ENCODE assay signal across 8 cellular contexts in genomic region chr10:19816420-19817250, GRCh38. TPM values are rescaled to one million over a fixed set of nuclear protein-coding genes. Genes with fewer than 3 reads are reported as not detected.
A peak's percentile ranks its signal among the peaks of the same experiment; 100 is the strongest.
DNase-seq lines count a peak whose midpoint lies in the region; ATAC-seq, FAIRE-seq and TF ChIP-seq lines count a peak whose summit lies in the region.

Gene PLXDC2, plus strand, starts transcription at chr10:19816432.

- H3K9me3 ChIP-seq in OCI-LY7 (ENCODE audit: low read length), result no peaks in the 10 kb centered on the region

- peak within 1 kb of the TSS; percentile 95 to 99 (median 97) for H3K4me3 Mint-ChIP-seq in nephron

- DNase-seq in NCI-H748 (lab: John Stamatoyannopoulos, UW; ENCODE audit: unreplicated experiment) (peak; percentile 50), NCI-H748 treated with DMSO at 0.1 percent for 48 hours (lab: John Stamatoyannopoulos, UW) (no peak), frontal cortex (ENCODE audit: low spot score in 2 of 2) (no peak), OCI-LY7 (ENCODE audit: low spot score) (no peak), NCI-H226 (no peak)

- POLR2A ChIA-PET in OCI-LY7 (lab: Charles Lee), result no interaction called here

- H3K9me3 Mint-ChIP-seq in nephron, result no peaks in the 10 kb centered on the region

- BruUV-seq in OCI-LY7 (replicated peaks; lab: Mats Ljungman, UMichigan), result no TSS peak

- H3K4me2 ChIP-seq in OCI-LY7 (ENCODE audit: low read length), result no peak within 1 kb of the TSS

- CTCF ChIA-PET in OCI-LY7 (lab: Charles Lee; ENCODE audit: unreplicated experiment), result no interaction called here

- intact Hi-C loops in OCI-LY7 (cut with micrococcal nuclease; ENCODE audit: unreplicated experiment), result no loop called here

- TF ChIP-seq CTCF in WI38 (IDR thresholded peaks at IDR 0.05; ENCODE audit: low read depth, low read length), result no peak
- TF ChIP-seq CTCF in nephron (IDR thresholded peaks at IDR 0.05; ENCODE audit: unreplicated experiment in 3 of 3), result no peak
- no peak for TF ChIP-seq CTCF in OCI-LY7 (conservative IDR thresholded peaks at IDR 0.05; ENCODE audit: low read length)

- H4K20me1 ChIP-seq in OCI-LY7 (ENCODE audit: insufficient read depth, low read length), result no peaks in the 10 kb centered on the region

- H3K27me3 Mint-ChIP-seq in nephron (ENCODE audit: low read depth), result peaks cover 22% of the 10 kb centered on the region

- H3K27ac Mint-ChIP-seq in nephron, result peak within 1 kb of the TSS; percentile 89 to 98 (median 98)

- H2AFZ ChIP-seq in OCI-LY7 (ENCODE audit: low read length), result no peak within 1 kb of the TSS

- H3K9me2 ChIP-seq in OCI-LY7 (ENCODE audit: insufficient read depth, low read length), result no peaks in the 10 kb centered on the region

- peaks cover 12% of the 10 kb centered on the region for H3K36me3 Mint-ChIP-seq in nephron (ENCODE audit: low read depth)

- peak; percentile 38 for ATAC-seq in HG03460 (IDR thresholded peaks at IDR 0.05; ENCODE audit: unreplicated experiment)

- H3K4me1 Mint-ChIP-seq in nephron, result peaks cover 48% of the 10 kb centered on the region

- H3K4me1 ChIP-seq in OCI-LY7 (ENCODE audit: insufficient read depth, low read length, poor library complexity, severe bottlenecking), result no peaks in the 10 kb centered on the region

- no peaks in the 10 kb centered on the region for H3K36me3 ChIP-seq in OCI-LY7 (ENCODE audit: insufficient read depth, low read length)

- H3K27ac ChIP-seq in OCI-LY7 (ENCODE audit: low read depth, low read length, poor library complexity, severe bottlenecking), result no peak within 1 kb of the TSS

- FAIRE-seq in frontal cortex (lab: Jason Lieb, UNC), result no peak

- no peaks in the 10 kb centered on the region for H3K79me2 ChIP-seq in OCI-LY7 (ENCODE audit: insufficient read depth, low read depth, low read length)

- H3K4me3 ChIP-seq in WI38 (ENCODE audit: low read depth, low read length) (peak within 1 kb of the TSS; percentile 54), OCI-LY7 (ENCODE audit: low read depth, low read length, poor library complexity, severe bottlenecking) (no peak within 1 kb of the TSS)

RNA-seq across cellular contexts. Expression of gene PLXDC2, which starts in this region (rescaled TPM):
- total RNA-seq in frontal cortex (10.6 TPM), OCI-LY7 (2022) (not detected in 2 replicates)
- total RNA-seq in OCI-LY7 (2014; rRNA removed; shearing (Covaris generic)), result not detected in 2 replicates

Comparison
In these comparisons a context has a peak if more than half of its experiments do, and no peak if none do; other contexts are left out.
1. RNA of gene PLXDC2 (total RNA-seq): 10.6 TPM in frontal cortex (single experiment); not detected in OCI-LY7; every median in the first group is over 10 times any median in the second.